Comparison of ENCODE assay signal across 26 cellular contexts in genomic region chr17:41311111-41311510, GRCh38. TPM values are rescaled to one million over a fixed set of nuclear protein-coding genes. Genes with fewer than 3 reads are reported as not detected.
A peak's percentile ranks its signal among the peaks of the same experiment; 100 is the strongest.
DNase-seq lines count a peak whose midpoint lies in the region; ATAC-seq and TF ChIP-seq lines count a peak whose summit lies in the region.
"Had no signal": no experiment of that assay in that cellular context is flagged by ENCODE, and none has a peak within 500 bp of the region (broad histone marks: within the 10 kb centered on the region; RNA-seq: fewer than 3 reads in every experiment).

No MANE protein-coding gene starts in this region.

- H3K4me3 Mint-ChIP-seq in activated naive CD4-positive, alpha-beta T cell treated with anti-CD3 and anti-CD28 coated beads, Interleukin-2, amount 10 ng/mL, durations not matched to agents 7 days and 5 days: no peak overlapping the region
- H3K4me3 Mint-ChIP-seq in activated naive CD4-positive, alpha-beta T cell treated with anti-CD3 and anti-CD28 coated beads for 36 hours: no peak overlapping the region
- H3K4me3 Mint-ChIP-seq in CD4-positive, alpha-beta T cell: no peak overlapping the region
- peak overlapping the region in 1 of 3 donors; percentile 77 for H3K4me3 Mint-ChIP-seq in T-cell
- H3K4me3 Mint-ChIP-seq: CD14-positive monocyte, HFFc6, IgD-negative memory B cell had no signal

- no peak overlapping the region for H3K4me3 ChIP-seq in neuronal stem cell (ENCODE audit: low read length in 2 of 2)
- H3K4me3 ChIP-seq: BLaER1 had no signal

- peaks cover 0 to 1% of the 10 kb centered on the region in 2 donors for H3K4me1 ChIP-seq in neuronal stem cell (ENCODE audit: control insufficient read depth in 2 of 2, insufficient read depth in 1 of 2, low read depth in 1 of 2, low read length in 2 of 2)

- peaks cover 28% of the 10 kb centered on the region for H3K27me3 Mint-ChIP-seq in activated naive CD4-positive, alpha-beta T cell treated with anti-CD3 and anti-CD28 coated beads, Interleukin-2, amount 10 ng/mL, durations not matched to agents 7 days and 5 days
- no peaks in the 10 kb centered on the region for H3K27me3 Mint-ChIP-seq in activated naive CD4-positive, alpha-beta T cell treated with anti-CD3 and anti-CD28 coated beads for 36 hours (ENCODE audit: low read depth)
- no peaks in the 10 kb centered on the region for H3K27me3 Mint-ChIP-seq in CD4-positive, alpha-beta T cell
- no peaks in the 10 kb centered on the region for H3K27me3 Mint-ChIP-seq in T-cell

- no peak for DNase-seq in activated naive CD4-positive, alpha-beta T cell treated with anti-CD3 and anti-CD28 coated beads, Interleukin-2, amount 10 ng/mL, durations not matched to agents 7 days and 5 days
- DNase-seq in activated naive CD4-positive, alpha-beta T cell treated with anti-CD3 and anti-CD28 coated beads for 36 hours: no peak
- DNase-seq in CD4-positive, alpha-beta T cell: no peak
- no peak for DNase-seq in T-cell
- DNase-seq in neuronal stem cell (ENCODE audit: low spot score): no peak
- DNase-seq: 8988T, Calu3, DMS 273 treated with DMSO at 0.1 percent for 48 hours, DMS53, DND-41, EL, GOT3, H7, HFFc6, KBM-7 had no signal

- POLR2A ChIA-PET in CD4-positive, alpha-beta T cell (lab: Charles Lee): no interaction called here
- POLR2A ChIA-PET in T-cell (lab: Charles Lee): no interaction called here

- no peak overlapping the region for H2AFZ ChIP-seq in neuronal stem cell (ENCODE audit: low read length)

- peaks cover 50% of the 10 kb centered on the region for H3K4me1 Mint-ChIP-seq in activated naive CD4-positive, alpha-beta T cell treated with anti-CD3 and anti-CD28 coated beads, Interleukin-2, amount 10 ng/mL, durations not matched to agents 7 days and 5 days
- H3K4me1 Mint-ChIP-seq in activated naive CD4-positive, alpha-beta T cell treated with anti-CD3 and anti-CD28 coated beads for 36 hours (ENCODE audit: low read depth): peaks cover 47% of the 10 kb centered on the region
- H3K4me1 Mint-ChIP-seq in CD4-positive, alpha-beta T cell (ENCODE audit: low read depth): peaks cover 65% of the 10 kb centered on the region
- peaks cover 57 to 63% (median 60%) of the 10 kb centered on the region in 3 donors for H3K4me1 Mint-ChIP-seq in T-cell

- no peaks in the 10 kb centered on the region for H3K79me1 ChIP-seq in neuronal stem cell (ENCODE audit: low read depth, low read length)

- intact Hi-C loops in activated naive CD4-positive, alpha-beta T cell treated with anti-CD3 and anti-CD28 coated beads for 36 hours (cut with micrococcal nuclease): no loop called here
- intact Hi-C loops in CD4-positive, alpha-beta T cell (cut with DNase I, micrococcal nuclease): no loop called here

- no peak overlapping the region for H3K27ac ChIP-seq in CD4-positive, alpha-beta T cell (ENCODE audit: low read depth, low read length)
- no peak overlapping the region for H3K27ac ChIP-seq in neuronal stem cell (replicated peaks; ENCODE audit: low read length)
- H3K27ac ChIP-seq: BLaER1 had no signal

- H2BK15ac ChIP-seq in neuronal stem cell (ENCODE audit: low read length): no peak overlapping the region

- no peak overlapping the region for H2BK12ac ChIP-seq in neuronal stem cell (ENCODE audit: low read length)

- peaks cover 4% of the 10 kb centered on the region for H3K9me3 Mint-ChIP-seq in activated naive CD4-positive, alpha-beta T cell treated with anti-CD3 and anti-CD28 coated beads, Interleukin-2, amount 10 ng/mL, durations not matched to agents 7 days and 5 days
- no peaks in the 10 kb centered on the region for H3K9me3 Mint-ChIP-seq in activated naive CD4-positive, alpha-beta T cell treated with anti-CD3 and anti-CD28 coated beads for 36 hours
- peaks cover 2% of the 10 kb centered on the region for H3K9me3 Mint-ChIP-seq in CD4-positive, alpha-beta T cell
- H3K9me3 Mint-ChIP-seq in T-cell: peaks cover 0 to 6% (median 0%) of the 10 kb centered on the region in 3 donors
- H3K9me3 Mint-ChIP-seq: HFFc6, IgD-negative memory B cell had no signal

- H2AK5ac ChIP-seq in neuronal stem cell (ENCODE audit: low read depth, low read length): no peak overlapping the region

- H3K4me2 ChIP-seq in neuronal stem cell (ENCODE audit: insufficient read depth, low read length, poor library complexity, severe bottlenecking): no peak overlapping the region
- H3K4me2 ChIP-seq: BLaER1 had no signal

- H3K27me3 ChIP-seq in CD4-positive, alpha-beta T cell (ENCODE audit: control insufficient read depth, insufficient read depth, low read length): no peaks in the 10 kb centered on the region
- peaks cover 0 to 2% (median 0%) of the 10 kb centered on the region in 3 experiments for H3K27me3 ChIP-seq in neuronal stem cell (ENCODE audit: control insufficient read depth in 3 of 3, insufficient read depth in 3 of 3, low read depth in 1 of 3, low read length in 3 of 3)
- H3K27me3 ChIP-seq: BLaER1 had no signal

- H2BK5ac ChIP-seq in neuronal stem cell (ENCODE audit: low read length): no peak overlapping the region

- no peak overlapping the region for H3K23ac ChIP-seq in neuronal stem cell (ENCODE audit: low read depth, low read length, poor library complexity)

- no peak for ATAC-seq in CD4-positive, alpha-beta T cell (ENCODE audit: poor library complexity)
- no peak for ATAC-seq in T-cell (replicated peaks in 1 of 4)
- no peak for ATAC-seq in GM21360 (IDR thresholded peaks at IDR 0.05; ENCODE audit: unreplicated experiment)
- no peak for ATAC-seq in GM18505 (IDR thresholded peaks at IDR 0.05; ENCODE audit: unreplicated experiment)
- no peak for ATAC-seq in HG03354 (IDR thresholded peaks at IDR 0.05; ENCODE audit: poor library complexity, severe bottlenecking, unreplicated experiment)
- ATAC-seq: HCT116, HepG2 had no signal

- no peaks in the 10 kb centered on the region for H3K36me3 ChIP-seq in neuronal stem cell (replicated peaks in 1 of 2; ENCODE audit: control insufficient read depth in 2 of 2, insufficient read depth in 2 of 2, low read length in 2 of 2)
- H3K36me3 ChIP-seq: BLaER1 had no signal

- peak overlapping the region; percentile 54 for H3K27ac Mint-ChIP-seq in activated naive CD4-positive, alpha-beta T cell treated with anti-CD3 and anti-CD28 coated beads, Interleukin-2, amount 10 ng/mL, durations not matched to agents 7 days and 5 days
- H3K27ac Mint-ChIP-seq in activated naive CD4-positive, alpha-beta T cell treated with anti-CD3 and anti-CD28 coated beads for 36 hours: no peak overlapping the region
- H3K27ac Mint-ChIP-seq in CD4-positive, alpha-beta T cell: peak overlapping the region; percentile 98
- H3K27ac Mint-ChIP-seq in T-cell: peak overlapping the region; percentile 56 to 86
- H3K27ac Mint-ChIP-seq: CD14-positive monocyte, HFFc6 had no signal

- H3K18ac ChIP-seq in neuronal stem cell (ENCODE audit: low read length): no peak overlapping the region

- H3K9me3 ChIP-seq in CD4-positive, alpha-beta T cell (ENCODE audit: control insufficient read depth, low read length): no peaks in the 10 kb centered on the region
- peaks cover 0 to 3% of the 10 kb centered on the region in 2 donors for H3K9me3 ChIP-seq in neuronal stem cell (replicated peaks in 1 of 2; ENCODE audit: control insufficient read depth in 2 of 2, insufficient read depth in 1 of 2, low read depth in 1 of 2, low read length in 2 of 2)

- no peak overlapping the region for H3K4ac ChIP-seq in neuronal stem cell (ENCODE audit: low read length)

- CTCF ChIA-PET in activated naive CD4-positive, alpha-beta T cell treated with anti-CD3 and anti-CD28 coated beads, Interleukin-2, amount 10 ng/mL, durations not matched to agents 7 days and 5 days (lab: Charles Lee): no interaction called here
- CTCF ChIA-PET in activated naive CD4-positive, alpha-beta T cell treated with anti-CD3 and anti-CD28 coated beads for 36 hours (lab: Charles Lee): interaction anchor here (0.6 to 1.0 kb wide), 2 partner anchors 12 to 223 kb away, joined by 3 to 5 read pairs; no protein-coding TSS in a partner anchor
- CTCF ChIA-PET in CD4-positive, alpha-beta T cell (lab: Charles Lee): no interaction called here
- CTCF ChIA-PET in T-cell (lab: Charles Lee): no interaction called here

- no peak overlapping the region for H3K14ac ChIP-seq in neuronal stem cell (ENCODE audit: low read length)

- H2BK120ac ChIP-seq in neuronal stem cell (ENCODE audit: low read depth, low read length): no peak overlapping the region

- H3K36me3 Mint-ChIP-seq in activated naive CD4-positive, alpha-beta T cell treated with anti-CD3 and anti-CD28 coated beads, Interleukin-2, amount 10 ng/mL, durations not matched to agents 7 days and 5 days: no peaks in the 10 kb centered on the region
- H3K36me3 Mint-ChIP-seq in activated naive CD4-positive, alpha-beta T cell treated with anti-CD3 and anti-CD28 coated beads for 36 hours (ENCODE audit: low read depth): no peaks in the 10 kb centered on the region
- peaks cover 7% of the 10 kb centered on the region for H3K36me3 Mint-ChIP-seq in CD4-positive, alpha-beta T cell (ENCODE audit: low read depth)
- peaks cover 4% of the 10 kb centered on the region for H3K36me3 Mint-ChIP-seq in T-cell
- H3K36me3 Mint-ChIP-seq: IgD-negative memory B cell had no signal

- H4K91ac ChIP-seq in neuronal stem cell (ENCODE audit: low read depth, low read length, poor library complexity): peak overlapping the region; percentile 75

- WGBS in neuronal stem cell (ENCODE audit: extremely low coverage in 2 of 2, insufficient read length in 2 of 2, insufficient replicate concordance in 1 of 2), 2 donors: no CpG with 5 or more reads among the region's 1 CpG

- peak overlapping the region; percentile 76 for H4K8ac ChIP-seq in neuronal stem cell (ENCODE audit: low read depth, low read length)

- no peak for TF ChIP-seq CTCF in CD4-positive, alpha-beta T cell (IDR thresholded peaks at IDR 0.05)

- no peak for TF ChIP-seq POLR2A in GM18505 (IDR thresholded peaks at IDR 0.05; ENCODE audit: borderline replicate concordance, extremely low read depth, insufficient read depth, insufficient read length)

- no peak overlapping the region for H3K9ac ChIP-seq in neuronal stem cell (ENCODE audit: low read depth, low read length, poor library complexity)
- H3K9ac ChIP-seq: BLaER1 had no signal

RNA-seq across cellular contexts. Expression of gene KRTAP16-1, which starts 2.0 kb away (rescaled TPM):
- under 1 TPM in 1 of 2 experiments, not detected in 1; 0.15 TPM for total RNA-seq in activated naive CD4-positive, alpha-beta T cell treated with anti-CD3 and anti-CD28 coated beads for 36 hours
- total RNA-seq in CD4-positive, alpha-beta T cell: 1 to 10 TPM; 1.0 to 1.1 TPM
- total RNA-seq in T-cell: 1 to 10 TPM in 1 of 5 donors, under 1 TPM in 3, not detected in 1; 0.16 to 1.1 (median 0.45) TPM
- polyA plus RNA-seq in neuronal stem cell (2013, experiment 1 of 2): not detected
- polyA plus RNA-seq in neuronal stem cell (2013, experiment 2 of 2): not detected
- total RNA-seq: A673, Calu3, G401, H7, HepG2, HFFc6 had no signal
- polyA plus RNA-seq: AG04450, CD14-positive monocyte, HepG2, IgD-negative memory B cell had no signal

RNA-seq across cellular contexts. Expression of gene KRTAP17-1, which starts 4.4 kb away (rescaled TPM):
- not detected for total RNA-seq in activated naive CD4-positive, alpha-beta T cell treated with anti-CD3 and anti-CD28 coated beads for 36 hours
- total RNA-seq in CD4-positive, alpha-beta T cell: not detected
- total RNA-seq in T-cell: not detected
- not detected for polyA plus RNA-seq in neuronal stem cell (2013, experiment 1 of 2)
- not detected for polyA plus RNA-seq in neuronal stem cell (2013, experiment 2 of 2)
- total RNA-seq: A673, Calu3, G401, H7, HepG2, HFFc6 had no signal
- polyA plus RNA-seq: AG04450, CD14-positive monocyte, HepG2, IgD-negative memory B cell had no signal

RNA-seq across cellular contexts. Expression of gene KRTAP29-1, which starts 8.5 kb away (rescaled TPM):
- not detected for total RNA-seq in activated naive CD4-positive, alpha-beta T cell treated with anti-CD3 and anti-CD28 coated beads for 36 hours
- not detected for total RNA-seq in CD4-positive, alpha-beta T cell
- under 1 TPM in 2 of 5 donors, not detected in 3; 0.43 to 0.84 TPM for total RNA-seq in T-cell
- not detected for polyA plus RNA-seq in neuronal stem cell (2013, experiment 1 of 2)
- polyA plus RNA-seq in neuronal stem cell (2013, experiment 2 of 2): not detected
- total RNA-seq: A673, Calu3, G401, H7, HepG2, HFFc6 had no signal
- polyA plus RNA-seq: AG04450, CD14-positive monocyte, HepG2, IgD-negative memory B cell had no signal

RNA-seq across cellular contexts. Expression of gene KRTAP9-7, which starts 35.6 kb away (rescaled TPM):
- not detected for total RNA-seq in activated naive CD4-positive, alpha-beta T cell treated with anti-CD3 and anti-CD28 coated beads for 36 hours
- total RNA-seq in CD4-positive, alpha-beta T cell: not detected
- total RNA-seq in T-cell: not detected
- not detected for polyA plus RNA-seq in neuronal stem cell (2013, experiment 1 of 2)
- polyA plus RNA-seq in neuronal stem cell (2013, experiment 2 of 2): not detected
- total RNA-seq: A673, Calu3, G401, H7, HepG2, HFFc6 had no signal
- polyA plus RNA-seq: AG04450, CD14-positive monocyte, HepG2, IgD-negative memory B cell had no signal

RNA-seq across cellular contexts. Expression of gene KRT33A, which starts 39.5 kb away (rescaled TPM):
- not detected for total RNA-seq in activated naive CD4-positive, alpha-beta T cell treated with anti-CD3 and anti-CD28 coated beads for 36 hours
- total RNA-seq in CD4-positive, alpha-beta T cell: not detected
- not detected for total RNA-seq in T-cell
- not detected for polyA plus RNA-seq in neuronal stem cell (2013, experiment 1 of 2)
- not detected for polyA plus RNA-seq in neuronal stem cell (2013, experiment 2 of 2)
- total RNA-seq: A673, Calu3, G401, H7, HepG2, HFFc6 had no signal
- polyA plus RNA-seq: AG04450, CD14-positive monocyte, HepG2, IgD-negative memory B cell had no signal
